1 cellular context compared by ENCODE assay signal in the genomic region with DNA sequence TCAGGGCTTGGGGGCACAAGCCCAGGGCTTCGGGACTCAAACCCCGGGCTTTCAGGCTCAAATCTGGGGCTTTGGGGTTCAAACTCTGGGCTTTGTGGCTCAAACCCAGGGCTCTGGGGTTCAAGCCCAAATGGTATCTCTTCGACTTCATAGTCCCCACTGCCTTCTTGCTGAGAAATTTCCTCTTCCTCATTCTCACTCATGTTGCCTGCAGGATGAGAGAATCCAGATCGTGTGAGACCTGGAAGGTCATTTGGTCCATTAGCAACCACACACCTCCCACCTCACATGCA.
TF ChIP-seq lines count a peak whose summit lies in the region.

No MANE protein-coding gene starts in this region.

TF ChIP-seq in HCT116, 20 proteins besides CTCF, POLR2A, EP300 and RAD21 (continued from another document):
- TF ChIP-seq, protein P1, sequence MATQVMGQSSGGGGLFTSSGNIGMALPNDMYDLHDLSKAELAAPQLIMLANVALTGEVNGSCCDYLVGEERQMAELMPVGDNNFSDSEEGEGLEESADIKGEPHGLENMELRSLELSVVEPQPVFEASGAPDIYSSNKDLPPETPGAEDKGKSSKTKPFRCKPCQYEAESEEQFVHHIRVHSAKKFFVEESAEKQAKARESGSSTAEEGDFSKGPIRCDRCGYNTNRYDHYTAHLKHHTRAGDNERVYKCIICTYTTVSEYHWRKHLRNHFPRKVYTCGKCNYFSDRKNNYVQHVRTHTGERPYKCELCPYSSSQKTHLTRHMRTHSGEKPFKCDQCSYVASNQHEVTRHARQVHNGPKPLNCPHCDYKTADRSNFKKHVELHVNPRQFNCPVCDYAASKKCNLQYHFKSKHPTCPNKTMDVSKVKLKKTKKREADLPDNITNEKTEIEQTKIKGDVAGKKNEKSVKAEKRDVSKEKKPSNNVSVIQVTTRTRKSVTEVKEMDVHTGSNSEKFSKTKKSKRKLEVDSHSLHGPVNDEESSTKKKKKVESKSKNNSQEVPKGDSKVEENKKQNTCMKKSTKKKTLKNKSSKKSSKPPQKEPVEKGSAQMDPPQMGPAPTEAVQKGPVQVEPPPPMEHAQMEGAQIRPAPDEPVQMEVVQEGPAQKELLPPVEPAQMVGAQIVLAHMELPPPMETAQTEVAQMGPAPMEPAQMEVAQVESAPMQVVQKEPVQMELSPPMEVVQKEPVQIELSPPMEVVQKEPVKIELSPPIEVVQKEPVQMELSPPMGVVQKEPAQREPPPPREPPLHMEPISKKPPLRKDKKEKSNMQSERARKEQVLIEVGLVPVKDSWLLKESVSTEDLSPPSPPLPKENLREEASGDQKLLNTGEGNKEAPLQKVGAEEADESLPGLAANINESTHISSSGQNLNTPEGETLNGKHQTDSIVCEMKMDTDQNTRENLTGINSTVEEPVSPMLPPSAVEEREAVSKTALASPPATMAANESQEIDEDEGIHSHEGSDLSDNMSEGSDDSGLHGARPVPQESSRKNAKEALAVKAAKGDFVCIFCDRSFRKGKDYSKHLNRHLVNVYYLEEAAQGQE (IDR thresholded peaks at IDR 0.05; ENCODE audit: low read depth) = no peak
- TF ChIP-seq CEBPB (IDR thresholded peaks at IDR 0.05; ENCODE audit: low read depth) (no peak), YY1 (IDR thresholded peaks at IDR 0.05; ENCODE audit: extremely low read depth, insufficient replicate concordance, low read depth, low read length) (no peak), JUND (IDR thresholded peaks at IDR 0.05) (no peak), SRF (IDR thresholded peaks at IDR 0.05; ENCODE audit: low read depth) (no peak), EZH2 (IDR thresholded peaks at IDR 0.05) (no peak), ELF1 (IDR thresholded peaks at IDR 0.05; ENCODE audit: borderline replicate concordance, low read depth) (no peak), SP1 (IDR thresholded peaks at IDR 0.05; ENCODE audit: low read depth) (no peak), EZH2phosphoT487 (IDR thresholded peaks at IDR 0.05; ENCODE audit: borderline replicate concordance) (no peak)
- TF ChIP-seq, protein P2, sequence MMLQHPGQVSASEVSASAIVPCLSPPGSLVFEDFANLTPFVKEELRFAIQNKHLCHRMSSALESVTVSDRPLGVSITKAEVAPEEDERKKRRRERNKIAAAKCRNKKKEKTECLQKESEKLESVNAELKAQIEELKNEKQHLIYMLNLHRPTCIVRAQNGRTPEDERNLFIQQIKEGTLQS (IDR thresholded peaks at IDR 0.05) = no peak
- TF ChIP-seq, protein P3, sequence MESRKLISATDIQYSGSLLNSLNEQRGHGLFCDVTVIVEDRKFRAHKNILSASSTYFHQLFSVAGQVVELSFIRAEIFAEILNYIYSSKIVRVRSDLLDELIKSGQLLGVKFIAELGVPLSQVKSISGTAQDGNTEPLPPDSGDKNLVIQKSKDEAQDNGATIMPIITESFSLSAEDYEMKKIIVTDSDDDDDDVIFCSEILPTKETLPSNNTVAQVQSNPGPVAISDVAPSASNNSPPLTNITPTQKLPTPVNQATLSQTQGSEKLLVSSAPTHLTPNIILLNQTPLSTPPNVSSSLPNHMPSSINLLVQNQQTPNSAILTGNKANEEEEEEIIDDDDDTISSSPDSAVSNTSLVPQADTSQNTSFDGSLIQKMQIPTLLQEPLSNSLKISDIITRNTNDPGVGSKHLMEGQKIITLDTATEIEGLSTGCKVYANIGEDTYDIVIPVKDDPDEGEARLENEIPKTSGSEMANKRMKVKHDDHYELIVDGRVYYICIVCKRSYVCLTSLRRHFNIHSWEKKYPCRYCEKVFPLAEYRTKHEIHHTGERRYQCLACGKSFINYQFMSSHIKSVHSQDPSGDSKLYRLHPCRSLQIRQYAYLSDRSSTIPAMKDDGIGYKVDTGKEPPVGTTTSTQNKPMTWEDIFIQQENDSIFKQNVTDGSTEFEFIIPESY (IDR thresholded peaks at IDR 0.05; ENCODE audit: extremely low read depth, insufficient replicate concordance, low read length) = no peak
- TF ChIP-seq, protein P4, sequence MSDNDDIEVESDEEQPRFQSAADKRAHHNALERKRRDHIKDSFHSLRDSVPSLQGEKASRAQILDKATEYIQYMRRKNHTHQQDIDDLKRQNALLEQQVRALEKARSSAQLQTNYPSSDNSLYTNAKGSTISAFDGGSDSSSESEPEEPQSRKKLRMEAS (IDR thresholded peaks at IDR 0.05) = no peak
TF ChIP-seq in HCT116: peak in this region for 0.
